ENCODE assay signal across 9 cellular contexts in the genomic region with DNA sequence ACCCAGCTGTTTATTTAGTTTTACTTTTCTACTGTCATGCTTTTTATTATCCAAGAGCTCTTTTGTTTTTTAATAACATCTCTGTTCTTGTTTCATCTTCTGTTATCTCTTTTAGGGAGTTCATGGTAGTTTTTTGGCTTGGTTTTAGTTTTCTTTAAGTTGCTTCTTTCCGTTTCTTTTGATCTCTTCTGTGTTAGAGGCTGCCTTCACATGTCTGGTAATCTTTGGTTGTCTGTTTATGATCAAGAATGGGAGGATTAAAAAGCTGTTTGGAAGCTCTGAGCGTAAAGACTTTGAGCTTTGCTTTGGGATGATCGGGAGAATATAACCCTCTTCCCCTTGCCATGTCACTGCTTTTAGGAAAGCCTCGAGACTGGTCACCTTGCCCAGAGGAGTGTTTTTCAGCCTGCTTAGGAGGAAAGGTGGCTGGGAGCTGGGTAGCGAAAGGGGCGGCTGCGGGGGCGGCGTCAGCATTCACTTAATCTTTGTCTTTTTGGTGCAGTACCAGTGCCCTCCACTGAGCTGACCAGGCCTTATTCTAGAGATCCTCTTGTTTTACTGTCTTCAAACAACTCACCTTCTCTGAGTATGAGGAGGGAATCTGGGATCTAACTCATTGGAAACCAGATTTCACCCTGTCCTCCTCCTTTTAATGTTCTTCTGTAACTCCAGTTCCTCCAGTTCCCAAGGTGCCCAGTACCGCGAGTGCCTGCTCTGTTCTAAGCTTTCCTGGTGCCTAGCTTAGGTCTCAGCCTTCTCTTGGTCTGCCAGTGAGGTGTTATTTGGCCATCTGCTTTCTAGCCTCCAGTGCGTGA. TPM values are rescaled to one million over a fixed set of nuclear protein-coding genes. Genes with fewer than 3 reads are reported as not detected.
DNase-seq lines count a peak whose midpoint lies in the region; ATAC-seq, FAIRE-seq and TF ChIP-seq lines count a peak whose summit lies in the region.
"Had no signal": no experiment of that assay in that cellular context is flagged by ENCODE, and none has a peak within 500 bp of the region (broad histone marks: within the 10 kb centered on the region; RNA-seq: fewer than 3 reads in every experiment).

No MANE protein-coding gene starts in this region.

- H3K27ac Mint-ChIP-seq in T-helper 1 cell treated with Interleukin-12 subunit alpha and Interleukin-12 subunit beta and Interleukin-4 antibody, amounts not matched to agents 30 μg/mL and 1 μg/mL, for 36 hours: peak overlapping the region; percentile 66
- H3K27ac Mint-ChIP-seq: dendritic cell treated with granulocyte-macrophage colony-stimulating factor and Interleukin-4, amounts not matched to agents 40 ng/mL and 50 ng/mL, for 4 days had no signal

- TF ChIP-seq CTCF in adrenal gland (IDR thresholded peaks at IDR 0.05) (peak; percentile 36 to 61 (median 45)), kidney (IDR thresholded peaks at IDR 0.05; ENCODE audit: borderline replicate concordance, extremely low read depth, insufficient read depth) (peak; percentile 32)

- no peaks in the 10 kb centered on the region for H3K9me3 ChIP-seq in adrenal gland (replicated peaks in 1 of 3)
- H3K9me3 ChIP-seq in kidney (ENCODE audit: control insufficient read depth in 1 of 2, low read length in 2 of 2): no peaks in the 10 kb centered on the region

- H3K36me3 ChIP-seq in adrenal gland (replicated peaks in 1 of 2): peaks cover 0 to 13% of the 10 kb centered on the region in 2 donors
- H3K36me3 ChIP-seq in kidney (ENCODE audit: control insufficient read depth in 1 of 2, insufficient read depth in 2 of 2, low read length in 2 of 2): peaks cover 11 to 14% of the 10 kb centered on the region in 2 donors

- peak overlapping the region; percentile 66 for H3K4me3 Mint-ChIP-seq in T-helper 1 cell treated with Interleukin-12 subunit alpha and Interleukin-12 subunit beta and Interleukin-4 antibody, amounts not matched to agents 30 μg/mL and 1 μg/mL, for 36 hours
- H3K4me3 Mint-ChIP-seq: dendritic cell treated with granulocyte-macrophage colony-stimulating factor and Interleukin-4, amounts not matched to agents 40 ng/mL and 50 ng/mL, for 4 days had no signal

- TF ChIP-seq POLR2A in H54 (IDR thresholded peaks at IDR 0.05; ENCODE audit: low read depth, low read length) (no peak), adrenal gland (IDR thresholded peaks at IDR 0.05) (no peak)

- FAIRE-seq in H54 (lab: Jason Lieb, UNC): no peak
- FAIRE-seq in kidney (lab: Jason Lieb, UNC): no peak

- H3K9ac ChIP-seq in kidney (ENCODE audit: low read length in 2 of 2): peak overlapping the region in 1 of 2 donors; percentile 44

- intact Hi-C loops in adrenal gland (cut with DNase I): no loop called here
- intact Hi-C loops in kidney (cut with DNase I): no loop called here

- H3K27ac ChIP-seq in adrenal gland (peak overlapping the region in 2 of 5 donors; percentile 1 to 43), kidney (ENCODE audit: low read depth in 2 of 2, low read length in 2 of 2) (peak overlapping the region in 1 of 2 donors; percentile 27)

- H3K27me3 ChIP-seq in adrenal gland: no peaks in the 10 kb centered on the region

- H3K4me1 ChIP-seq in adrenal gland (replicated peaks in 1 of 2) (peaks cover 0 to 19% of the 10 kb centered on the region in 2 donors), kidney (ENCODE audit: control insufficient read depth in 1 of 2, insufficient read depth in 1 of 2, low read depth in 1 of 2, low read length in 2 of 2) (peaks cover 7 to 15% of the 10 kb centered on the region in 2 donors)

- peaks cover 62% of the 10 kb centered on the region for H3K36me3 Mint-ChIP-seq in T-helper 1 cell treated with Interleukin-12 subunit alpha and Interleukin-12 subunit beta and Interleukin-4 antibody, amounts not matched to agents 30 μg/mL and 1 μg/mL, for 36 hours (ENCODE audit: low read depth)

- peak; percentile 41 for DNase-seq in H54 (ENCODE audit: insufficient read length, low spot score)
- DNase-seq in adrenal gland: peak in 6 of 7 donors; percentile 48 to 80 (median 58)
- DNase-seq in kidney: no peak
- peak; percentile 64 to 67 for DNase-seq in stimulated activated CD4-positive, alpha-beta T cell treated with anti-CD3 and anti-CD28 coated beads, Interleukin-4, amount 100 ng/mL, for 4 hours
- DNase-seq in nucleus accumbens (lab: John Stamatoyannopoulos, UW): no peak

- peaks cover 53% of the 10 kb centered on the region for H3K4me1 Mint-ChIP-seq in T-helper 1 cell treated with Interleukin-12 subunit alpha and Interleukin-12 subunit beta and Interleukin-4 antibody, amounts not matched to agents 30 μg/mL and 1 μg/mL, for 36 hours (ENCODE audit: low read depth)

- ATAC-seq in HG03095 (IDR thresholded peaks at IDR 0.05; ENCODE audit: unreplicated experiment) (no peak), GM18858 (IDR thresholded peaks at IDR 0.05; ENCODE audit: unreplicated experiment) (no peak)

- 33 to 47% (median 43%) methylated on average over 12 of the region's 12 CpGs for WGBS in adrenal gland, 4 donors

- no peak overlapping the region for H3K4me3 ChIP-seq in adrenal gland
- no peak overlapping the region for H3K4me3 ChIP-seq in kidney (ENCODE audit: low read length in 2 of 2)

- no peaks in the 10 kb centered on the region for H3K9me3 Mint-ChIP-seq in T-helper 1 cell treated with Interleukin-12 subunit alpha and Interleukin-12 subunit beta and Interleukin-4 antibody, amounts not matched to agents 30 μg/mL and 1 μg/mL, for 36 hours
- H3K9me3 Mint-ChIP-seq: dendritic cell treated with granulocyte-macrophage colony-stimulating factor and Interleukin-4, amounts not matched to agents 40 ng/mL and 50 ng/mL, for 4 days had no signal

- H3K27me3 Mint-ChIP-seq in T-helper 1 cell treated with Interleukin-12 subunit alpha and Interleukin-12 subunit beta and Interleukin-4 antibody, amounts not matched to agents 30 μg/mL and 1 μg/mL, for 36 hours (ENCODE audit: low read depth): no peaks in the 10 kb centered on the region
- H3K27me3 Mint-ChIP-seq: dendritic cell treated with granulocyte-macrophage colony-stimulating factor and Interleukin-4, amounts not matched to agents 40 ng/mL and 50 ng/mL, for 4 days had no signal

RNA-seq across cellular contexts. Expression of a gene that starts 15.5 kb away (rescaled TPM):
- total RNA-seq in adrenal gland: 10 to 100 TPM; 17.3 to 34.8 (median 26.7) TPM
- 10 to 100 TPM; 14.9 to 22.6 (median 16.7) TPM for polyA plus RNA-seq in adrenal gland
- 31.8 TPM for total RNA-seq in kidney
- 15.5 TPM for polyA plus RNA-seq in kidney (ENCODE audit: insufficient read depth, low read depth, low replicate concordance)

RNA-seq across cellular contexts. Expression of a gene that starts 29.0 kb away (rescaled TPM):
- total RNA-seq in adrenal gland: under 1 TPM in 2 of 8 donors, not detected in 6; 0.70 to 0.97 TPM
- polyA plus RNA-seq in adrenal gland: 1 to 10 TPM in 2 of 3 donors, not detected in 1; 1.1 to 2.2 TPM
- 1.2 TPM for total RNA-seq in kidney
- polyA plus RNA-seq in kidney (ENCODE audit: insufficient read depth, low read depth, low replicate concordance): 0.73 TPM

RNA-seq across cellular contexts. Expression of a gene that starts 57.2 kb away (rescaled TPM):
- total RNA-seq in adrenal gland (100 to 1,000 TPM in 3 of 8 donors, 10 to 100 TPM in 5; 76.2 to 166 (median 96.0) TPM), kidney (81.2 TPM)
- polyA plus RNA-seq in adrenal gland (100 to 1,000 TPM in 1 of 3 donors, 10 to 100 TPM in 2; 61.0 to 146 (median 70.8) TPM), kidney (ENCODE audit: insufficient read depth, low read depth, low replicate concordance) (136 TPM)

Comparison
In these comparisons a context has a peak if more than half of its experiments do, and no peak if none do; other contexts are left out.
1. DNase-seq: peak in H54 (single experiment), adrenal gland (6 of 7) and stimulated activated CD4-positive, alpha-beta T cell treated with anti-CD3 and anti-CD28 coated beads, Interleukin-4, amount 100 ng/mL, for 4 hours (2 of 2); none in kidney (single experiment) and nucleus accumbens (0 of 56).